9 cellular contexts compared by ENCODE assay signal in genomic region chr3:158105124-158105709, GRCh38. TPM values are rescaled to one million over a fixed set of nuclear protein-coding genes. Genes with fewer than 3 reads are reported as not detected.
DNase-seq lines count a peak whose midpoint lies in the region; ATAC-seq and TF ChIP-seq lines count a peak whose summit lies in the region.
"Had no signal": no experiment of that assay in that cellular context is flagged by ENCODE, and none has a peak within 500 bp of the region (broad histone marks: within the 10 kb centered on the region; RNA-seq: fewer than 3 reads in every experiment).

No MANE protein-coding gene starts in this region.

- peaks cover 2% of the 10 kb centered on the region for H3K9me3 Mint-ChIP-seq in activated B cell treated with CpG ODN at 0.5 μM for 24 hours

- H3K27ac Mint-ChIP-seq in activated B cell treated with CpG ODN at 0.5 μM for 24 hours, result peak overlapping the region; percentile 41

- peaks cover 69% of the 10 kb centered on the region for H3K27me3 Mint-ChIP-seq in activated B cell treated with CpG ODN at 0.5 μM for 24 hours

- H3K27ac ChIP-seq in ACC112 (ENCODE audit: low read depth, low read length) (peak overlapping the region; percentile 73), GM23248 (peak overlapping the region; percentile 64), subcutaneous abdominal adipose tissue (ENCODE audit: low read depth, low read length) (no peak overlapping the region)
- H3K27ac ChIP-seq: left lung had no signal

- 1 to 2% methylated on average over 27 to 39 of the region's 39 CpGs for WGBS in GM23248 (ENCODE audit: low coverage in 1 of 2, low lambda C conversion rate in 2 of 2, missing lambda C conversion rate in 2 of 2), 2 experiments

- H3K4me3 ChIP-seq in ACC112 (ENCODE audit: low read depth, low read length) (peak overlapping the region; percentile 96), GM23248 (peak overlapping the region; percentile 94), subcutaneous abdominal adipose tissue (ENCODE audit: low read depth in 1 of 5, low read length in 5 of 5) (peak overlapping the region; percentile 63 to 71 (median 65))

- H3K36me3 ChIP-seq in ACC112 (ENCODE audit: insufficient read depth, low read length) (peaks cover 13% of the 10 kb centered on the region), GM23248 (ENCODE audit: low read depth) (no peaks in the 10 kb centered on the region; the same call in 1 of the 2 replicates), subcutaneous abdominal adipose tissue (ENCODE audit: control insufficient read depth in 5 of 5, insufficient read depth in 5 of 5, low read length in 5 of 5) (no peaks in the 10 kb centered on the region)
- H3K36me3 ChIP-seq: left lung had no signal

- POLR2A ChIA-PET in activated B cell treated with CpG ODN at 0.5 μM for 24 hours (lab: Charles Lee), result interaction anchor here (0.6 to 0.8 kb wide), 2 partner anchors 13 to 207 kb away, joined by 6 to 13 read pairs; no protein-coding TSS in a partner anchor

- CTCF ChIA-PET in activated B cell treated with CpG ODN at 0.5 μM for 24 hours (lab: Charles Lee), result no interaction called here

- peaks cover 14% of the 10 kb centered on the region; the same call in 1 of the 2 replicates for H3F3A ChIP-seq in GM23248 (ENCODE audit: insufficient read depth)

- peak overlapping the region; percentile 60 for H3K4me3 Mint-ChIP-seq in activated B cell treated with CpG ODN at 0.5 μM for 24 hours

- TF ChIP-seq CTCF in activated B cell treated with CpG ODN at 0.5 μM for 24 hours (IDR thresholded peaks at IDR 0.05), result no peak

- no peak for ATAC-seq in activated B cell treated with CpG ODN at 0.5 μM for 24 hours (ENCODE audit: low read depth)
- peak; percentile 27 for ATAC-seq in left ventricle myocardium superior
- ATAC-seq in HG03025 (IDR thresholded peaks at IDR 0.05; ENCODE audit: low FRiP score, unreplicated experiment), result no peak
- no peak for ATAC-seq in HG02798 (IDR thresholded peaks at IDR 0.05; ENCODE audit: poor library complexity, unreplicated experiment)

- H3K9me2 ChIP-seq in GM23248 (ENCODE audit: insufficient read depth), result no peaks in the 10 kb centered on the region

- no peaks in the 10 kb centered on the region for H3K27me3 ChIP-seq in ACC112 (ENCODE audit: insufficient read depth, low read length)
- H3K27me3 ChIP-seq in GM23248 (replicated peaks; ENCODE audit: insufficient read depth), result no peaks in the 10 kb centered on the region
- H3K27me3 ChIP-seq in subcutaneous abdominal adipose tissue (ENCODE audit: control insufficient read depth in 5 of 5, insufficient read depth in 4 of 5, low read length in 5 of 5), result peaks cover 22 to 75% (median 61%) of the 10 kb centered on the region in 5 donors

- no peaks in the 10 kb centered on the region for H4K20me1 ChIP-seq in GM23248 (ENCODE audit: insufficient read depth)

- H3K9me3 ChIP-seq in GM23248 (ENCODE audit: low read depth) (no peaks in the 10 kb centered on the region), subcutaneous abdominal adipose tissue (ENCODE audit: control insufficient read depth in 5 of 5, low read length in 5 of 5) (no peaks in the 10 kb centered on the region)
- H3K9me3 ChIP-seq: left lung had no signal

- DNase-seq in GM23248 (peak; percentile 88), activated B cell treated with CpG ODN at 0.5 μM for 24 hours (no peak), left ventricle myocardium superior (peak; percentile 39), NCI-H2107 (lab: John Stamatoyannopoulos, UW) (no peak)

- peak overlapping the region; percentile 84 for H3K9ac ChIP-seq in GM23248
- H3K9ac ChIP-seq in subcutaneous abdominal adipose tissue (ENCODE audit: low read length in 5 of 5), result peak overlapping the region in 1 of 5 donors; percentile 52

- intact Hi-C loops in activated B cell treated with CpG ODN at 0.5 μM for 24 hours (cut with micrococcal nuclease) (no loop called here), left ventricle myocardium superior (cut with micrococcal nuclease) (no loop called here)

- in situ Hi-C loops in GM23248 (cut with MboI), result no loop called here

- peak overlapping the region; percentile 97 for H2AFZ ChIP-seq in ACC112 (ENCODE audit: low read length, unreplicated experiment)
- H2AFZ ChIP-seq in GM23248, result peak overlapping the region; percentile 97

- peaks cover 7% of the 10 kb centered on the region for H3K36me3 Mint-ChIP-seq in activated B cell treated with CpG ODN at 0.5 μM for 24 hours (ENCODE audit: low read depth)

- peaks cover 42% of the 10 kb centered on the region for H3K4me1 Mint-ChIP-seq in activated B cell treated with CpG ODN at 0.5 μM for 24 hours

- H3K79me2 ChIP-seq in ACC112 (ENCODE audit: control insufficient read depth, insufficient read depth, low read length, unreplicated experiment) (peaks cover 55% of the 10 kb centered on the region), GM23248 (ENCODE audit: insufficient read depth) (peaks cover 40% of the 10 kb centered on the region)

- peak overlapping the region; percentile 91 for H3K4me2 ChIP-seq in GM23248 (ENCODE audit: unreplicated experiment)

- H3K4me1 ChIP-seq in ACC112 (ENCODE audit: control insufficient read depth, insufficient read depth, low read length, unreplicated experiment) (peaks cover 18% of the 10 kb centered on the region), GM23248 (ENCODE audit: insufficient read depth) (no peaks in the 10 kb centered on the region; the same call in 1 of the 2 replicates), subcutaneous abdominal adipose tissue (ENCODE audit: control insufficient read depth in 5 of 5, insufficient read depth in 5 of 5, low read length in 5 of 5) (peaks cover 0 to 47% (median 39%) of the 10 kb centered on the region in 5 donors)

RNA-seq across cellular contexts. Expression of gene SHOX2, which starts 1.0 kb away (rescaled TPM):
- total RNA-seq in GM23248 (2014; rRNA removed; shearing (Covaris generic)), result 16.1 and 17.7 TPM in 2 replicates
- 10.5 and 10.6 TPM in 2 replicates for polyA plus RNA-seq in GM23248 (2016; fragmentation: Nextera tagmentation; extraction: Ambion mirVana)
- not detected in 2 replicates for total RNA-seq in activated B cell treated with CpG ODN at 0.5 μM for 24 hours
- total RNA-seq in left ventricle myocardium superior, result 0.87 TPM

RNA-seq across cellular contexts. Expression of gene RSRC1, which starts 4.7 kb away (rescaled TPM):
- total RNA-seq in GM23248 (2014; rRNA removed; shearing (Covaris generic)), result 30.7 and 34.6 TPM in 2 replicates
- 28.5 and 30.2 TPM in 2 replicates for polyA plus RNA-seq in GM23248 (2016; fragmentation: Nextera tagmentation; extraction: Ambion mirVana)
- total RNA-seq in activated B cell treated with CpG ODN at 0.5 μM for 24 hours (39.9 and 44.8 TPM in 2 replicates), left ventricle myocardium superior (20.6 TPM)

Comparison
In these comparisons a context has a peak if more than half of its experiments do, and no peak if none do; other contexts are left out.
1. DNase-seq: peak in GM23248 (single experiment) and left ventricle myocardium superior (single experiment); none in activated B cell treated with CpG ODN at 0.5 μM for 24 hours (single experiment) and NCI-H2107 (single experiment).
2. Peak in every context shown above with its lines, with median percentiles within 50 percentile points of each other: H3K4me3 ChIP-seq.